ENCODE assay signal across 16 cellular contexts in the genomic region with DNA sequence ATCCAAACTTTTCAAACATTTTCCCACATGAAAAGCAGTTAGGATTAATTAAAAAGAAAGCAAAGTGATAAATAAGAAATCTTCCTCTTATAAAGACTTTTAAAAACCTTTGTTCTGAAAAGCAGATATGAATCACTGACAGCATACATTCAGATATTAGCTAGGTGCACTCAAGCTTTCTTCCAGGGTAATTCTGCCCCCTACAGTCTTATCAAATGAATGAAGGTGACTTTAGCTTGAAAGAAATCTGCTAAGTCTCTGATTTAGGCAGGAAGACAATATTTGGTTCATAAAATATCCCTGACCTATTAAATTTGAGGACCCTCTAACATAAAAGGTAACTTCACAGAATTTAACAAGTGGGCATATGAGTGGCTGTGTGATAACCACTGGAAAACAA.
DNase-seq lines count a peak whose midpoint lies in the region; ATAC-seq, FAIRE-seq and TF ChIP-seq lines count a peak whose summit lies in the region.
"Had no signal": no experiment of that assay in that cellular context is flagged by ENCODE, and none has a peak within 500 bp of the region (broad histone marks: within the 10 kb centered on the region; RNA-seq: fewer than 3 reads in every experiment).

No MANE protein-coding gene starts in this region.

- CTCF ChIA-PET in activated CD4-positive, alpha-beta memory T cell treated with anti-CD3 and anti-CD28 coated beads, Interleukin-2, amount 10 ng/mL, durations not matched to agents 7 days and 5 days (lab: Charles Lee): no interaction called here

- no peak overlapping the region for H3K4ac ChIP-seq in mesendoderm (ENCODE audit: low read depth, low read length)

- no peak for FAIRE-seq in bronchial epithelial cell (lab: Jason Lieb, UNC)
- FAIRE-seq: islet of Langerhans had no signal

- H3K18ac ChIP-seq in mesendoderm (ENCODE audit: low read length): no peak overlapping the region

- H3K79me1 ChIP-seq in mesendoderm (ENCODE audit: low read length): no peaks in the 10 kb centered on the region

- H3K9me3 Mint-ChIP-seq in activated CD4-positive, alpha-beta memory T cell treated with anti-CD3 and anti-CD28 coated beads, Interleukin-2, amount 10 ng/mL, durations not matched to agents 7 days and 5 days: peaks cover 5% of the 10 kb centered on the region

- no peaks in the 10 kb centered on the region for H3K36me3 Mint-ChIP-seq in activated CD4-positive, alpha-beta memory T cell treated with anti-CD3 and anti-CD28 coated beads, Interleukin-2, amount 10 ng/mL, durations not matched to agents 7 days and 5 days (ENCODE audit: low read depth)
- H3K36me3 Mint-ChIP-seq: activated naive CD8-positive, alpha-beta T cell; CD14-positive monocyte; IgD-negative memory B cell had no signal

- no peak overlapping the region for H3K27ac ChIP-seq in mesendoderm (ENCODE audit: low read depth, low read length)
- H3K27ac ChIP-seq: RWPE1 had no signal

- TF ChIP-seq POLR2A in NB4 (IDR thresholded peaks at IDR 0.05; ENCODE audit: extremely low read depth, insufficient read length): no peak

- no peak overlapping the region for H4K5ac ChIP-seq in mesendoderm (ENCODE audit: low read length)

- peak; percentile 2 for TF ChIP-seq CTCF in GM06990 (IDR thresholded peaks at IDR 0.05; ENCODE audit: insufficient read depth, low read length, poor library complexity, severe bottlenecking)
- no peak for TF ChIP-seq CTCF in NB4 (IDR thresholded peaks at IDR 0.05; ENCODE audit: low read depth, low read length)
- TF ChIP-seq CTCF in bronchial epithelial cell (IDR thresholded peaks at IDR 0.05; ENCODE audit: insufficient read depth, low read length, severe bottlenecking): no peak
- no peak for TF ChIP-seq CTCF in mucosa of descending colon (IDR thresholded peaks at IDR 0.05)

- H2BK15ac ChIP-seq in mesendoderm (replicated peaks; ENCODE audit: low read depth): no peak overlapping the region

- intact Hi-C loops in mucosa of descending colon (cut with DNase I, micrococcal nuclease): no loop called here

- no peak overlapping the region for H2AK5ac ChIP-seq in mesendoderm (ENCODE audit: low read length)

- no peaks in the 10 kb centered on the region for H3K9me3 ChIP-seq in mucosa of descending colon

- H3K27me3 Mint-ChIP-seq in activated CD4-positive, alpha-beta memory T cell treated with anti-CD3 and anti-CD28 coated beads, Interleukin-2, amount 10 ng/mL, durations not matched to agents 7 days and 5 days: no peaks in the 10 kb centered on the region
- H3K27me3 Mint-ChIP-seq: activated naive CD8-positive, alpha-beta T cell; central memory CD8-positive, alpha-beta T cell; IgD-negative memory B cell had no signal

- no peak overlapping the region for H3K9ac ChIP-seq in mesendoderm (ENCODE audit: low read length)

- no peak overlapping the region for H2BK5ac ChIP-seq in mesendoderm (ENCODE audit: low read length)

- H3K79me2 ChIP-seq in mesendoderm (ENCODE audit: control insufficient read depth, insufficient read depth, low read length): no peaks in the 10 kb centered on the region

- H3K27ac Mint-ChIP-seq in activated CD4-positive, alpha-beta memory T cell treated with anti-CD3 and anti-CD28 coated beads, Interleukin-2, amount 10 ng/mL, durations not matched to agents 7 days and 5 days: no peak overlapping the region
- H3K27ac Mint-ChIP-seq: activated naive CD8-positive, alpha-beta T cell; CD14-positive monocyte; IgD-negative memory B cell had no signal

- H3K27me3 ChIP-seq in GM06990 (replicated peaks; ENCODE audit: control insufficient read depth, insufficient read depth, low read length): no peaks in the 10 kb centered on the region
- H3K27me3 ChIP-seq in bronchial epithelial cell (ENCODE audit: control insufficient read depth, insufficient read depth, low read length): no peaks in the 10 kb centered on the region
- H3K27me3 ChIP-seq in mesendoderm (ENCODE audit: insufficient read depth, low read length, poor library complexity): no peaks in the 10 kb centered on the region

- H3K4me3 ChIP-seq in GM06990 (replicated peaks; ENCODE audit: low read depth, low read length) (no peak overlapping the region), NB4 (ENCODE audit: low read depth, low read length) (no peak overlapping the region), bronchial epithelial cell (ENCODE audit: low read depth, low read length) (no peak overlapping the region), mesendoderm (ENCODE audit: low read length) (no peak overlapping the region), mucosa of descending colon (no peak overlapping the region)

- H3K36me3 ChIP-seq in GM06990 (ENCODE audit: control insufficient read depth, insufficient read depth, low read length) (no peaks in the 10 kb centered on the region), bronchial epithelial cell (ENCODE audit: control insufficient read depth, insufficient read depth, low read length) (no peaks in the 10 kb centered on the region), mesendoderm (ENCODE audit: control insufficient read depth, insufficient read depth, low read length) (no peaks in the 10 kb centered on the region), mucosa of descending colon (ENCODE audit: low read depth) (no peaks in the 10 kb centered on the region)

- ATAC-seq in GM18517 (IDR thresholded peaks at IDR 0.05; ENCODE audit: unreplicated experiment) (no peak), mucosa of descending colon (no peak)

- POLR2A ChIA-PET in activated CD4-positive, alpha-beta memory T cell treated with anti-CD3 and anti-CD28 coated beads, Interleukin-2, amount 10 ng/mL, durations not matched to agents 7 days and 5 days (lab: Charles Lee): no interaction called here

- H3K4me2 ChIP-seq in mesendoderm (ENCODE audit: low read length): no peak overlapping the region

- no peak overlapping the region for H3K23ac ChIP-seq in mesendoderm (ENCODE audit: low read length)

- H4K8ac ChIP-seq in mesendoderm (ENCODE audit: low read depth, low read length): no peak overlapping the region

- H3K4me3 Mint-ChIP-seq in activated CD4-positive, alpha-beta memory T cell treated with anti-CD3 and anti-CD28 coated beads, Interleukin-2, amount 10 ng/mL, durations not matched to agents 7 days and 5 days: no peak overlapping the region
- H3K4me3 Mint-ChIP-seq: activated naive CD8-positive, alpha-beta T cell; CD14-positive monocyte; central memory CD8-positive, alpha-beta T cell; IgD-negative memory B cell had no signal

- H3K4me1 ChIP-seq in mesendoderm (ENCODE audit: control insufficient read depth, low read depth, low read length) (no peaks in the 10 kb centered on the region), mucosa of descending colon (ENCODE audit: low read depth) (no peaks in the 10 kb centered on the region)

- no peaks in the 10 kb centered on the region for H3K4me1 Mint-ChIP-seq in activated CD4-positive, alpha-beta memory T cell treated with anti-CD3 and anti-CD28 coated beads, Interleukin-2, amount 10 ng/mL, durations not matched to agents 7 days and 5 days
- H3K4me1 Mint-ChIP-seq: CD14-positive monocyte; central memory CD8-positive, alpha-beta T cell; IgD-negative memory B cell had no signal

- H3K56ac ChIP-seq in mesendoderm (ENCODE audit: low read length): no peak overlapping the region

- DNase-seq in GM06990 (ENCODE audit: extremely low read depth, insufficient read length) (no peak), NB4 (ENCODE audit: low read depth) (peak; percentile 5), bronchial epithelial cell (ENCODE audit: low read depth) (peak; percentile 20), mesendoderm (peak; percentile 22), mucosa of descending colon (no peak)
- DNase-seq in activated CD4-positive, alpha-beta memory T cell treated with anti-CD3 and anti-CD28 coated beads, Interleukin-2, amount 10 ng/mL, durations not matched to agents 7 days and 5 days: no peak
- DNase-seq: EL; NCI-H226; stimulated activated CD4-positive, alpha-beta T cell treated with anti-CD3 and anti-CD28 coated beads, Interleukin-12 subunit alpha, Interleukin-12 subunit beta, amount 100 ng/mL, for 4 hours had no signal

- no peak overlapping the region for H2BK120ac ChIP-seq in mesendoderm (ENCODE audit: low read depth, low read length)

Comparison
In these comparisons a context has a peak if more than half of its experiments do, and no peak if none do; other contexts are left out.
1. DNase-seq: peak in NB4 (single experiment), bronchial epithelial cell (single experiment) and mesendoderm (single experiment); none in GM06990 (single experiment), activated CD4-positive, alpha-beta memory T cell treated with anti-CD3 and anti-CD28 coated beads, Interleukin-2, amount 10 ng/mL, durations not matched to agents 7 days and 5 days (single experiment) and mucosa of descending colon (0 of 3).